ENCODE assay signal across 39 cellular contexts in the genomic region with DNA sequence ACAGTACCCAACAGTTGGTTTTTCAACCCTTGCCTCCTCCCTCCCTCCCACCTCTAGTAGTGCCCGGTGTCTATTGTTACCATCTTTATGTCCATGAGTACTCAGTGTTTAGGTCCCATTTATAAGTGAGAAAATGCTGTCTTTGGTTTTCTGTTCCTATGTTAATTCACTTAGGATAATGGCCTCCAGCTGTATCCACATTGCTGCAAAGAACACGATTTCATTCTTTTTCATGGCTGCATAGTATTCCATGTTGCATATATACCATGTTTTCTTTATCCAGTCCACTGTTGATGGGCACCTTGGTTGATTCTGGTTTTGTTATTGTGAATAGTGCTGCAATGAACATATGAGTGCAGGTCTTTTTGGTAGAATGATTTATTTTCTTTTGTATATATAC.
"Had no signal": no experiment of that assay in that cellular context is flagged by ENCODE, and none has a peak within 500 bp of the region (broad histone marks: within the 10 kb centered on the region; RNA-seq: fewer than 3 reads in every experiment).

No MANE protein-coding gene starts in this region.

- H3K4me3 Mint-ChIP-seq: activated naive CD4-positive, alpha-beta T cell treated with anti-CD3 and anti-CD28 coated beads for 36 hours; activated naive CD4-positive, alpha-beta T cell treated with anti-CD3 and anti-CD28 coated beads, Interleukin-2, amount 10 ng/mL, durations not matched to agents 7 days and 5 days; activated naive CD4-positive, alpha-beta T cell treated with anti-CD3 and anti-CD28 coated beads, Interleukin-2, amount 50 U/mL, for 24 hours; activated naive CD8-positive, alpha-beta T cell; activated naive CD8-positive, alpha-beta T cell treated with anti-CD3 and anti-CD28 coated beads for 36 hours; activated naive CD8-positive, alpha-beta T cell treated with anti-CD3 and anti-CD28 coated beads, Interleukin-2, amount 10 ng/mL, durations not matched to agents 7 days and 5 days; activated naive CD8-positive, alpha-beta T cell treated with anti-CD3 and anti-CD28 coated beads, Interleukin-2, amount 50 U/mL, for 24 hours; activated T-cell treated with anti-CD3 and anti-CD28 coated beads, Interleukin-2, amount 50 U/mL, for 24 hours; activated T-cell treated with anti-CD3 and anti-CD28 coated beads, Interleukin-2, amount 50 U/mL, for 4 hours; activated T-cell treated with anti-CD3 and anti-CD28 coated beads, Interleukin-2, amount 50 U/mL, for 72 hours; activated T-helper 1 cell treated with anti-CD3 and anti-CD28 coated beads, Interleukin-12 subunit alpha, Interleukin-12 subunit beta, Interleukin-2, Interleukin-4 antibody, amounts not matched to agents 30 ng/mL and 10 ng/mL and 1 ng/mL, durations not matched to agents 14 hours and 24 hours and 36 hours; activated T-helper 17 cell treated with anti-CD3 and anti-CD28 coated beads, Interleukin-2, amount 50 U/mL, for 72 hours; brain; central memory CD8-positive, alpha-beta T cell had no signal

- H3K4me1 ChIP-seq: adrenal gland, ascending aorta, body of pancreas, breast epithelium had no signal

- H3K9me3 ChIP-seq: adrenal gland, ascending aorta, body of pancreas had no signal

- H3K4me3 ChIP-seq: adrenal gland, ascending aorta, body of pancreas, breast epithelium, cardiac muscle cell had no signal

- H3K36me3 ChIP-seq: adrenal gland, ascending aorta, brain microvascular endothelial cell, breast epithelium, cardiac muscle cell had no signal

- H3K27ac ChIP-seq: adrenal gland, ascending aorta, body of pancreas, brain microvascular endothelial cell, breast epithelium, cardiac muscle cell had no signal

- DNase-seq: activated effector memory CD4-positive, alpha-beta T cell treated with Interleukin-2 at 50 U/mL for 16 hours; activated gamma-delta T cell; activated gamma-delta T cell treated with Interleukin-2 at 50 U/mL for 16 hours; activated naive CD4-positive, alpha-beta T cell; activated naive CD4-positive, alpha-beta T cell treated with anti-CD3 and anti-CD28 coated beads for 36 hours; activated naive CD4-positive, alpha-beta T cell treated with anti-CD3 and anti-CD28 coated beads, Interleukin-2, amount 10 ng/mL, durations not matched to agents 7 days and 5 days; activated naive CD4-positive, alpha-beta T cell treated with anti-CD3 and anti-CD28 coated beads, Interleukin-2, amount 50 U/mL, for 16 hours; activated naive CD4-positive, alpha-beta T cell treated with Interleukin-2 at 50 U/mL for 16 hours; activated naive CD8-positive, alpha-beta T cell treated with anti-CD3 and anti-CD28 coated beads for 36 hours; activated naive CD8-positive, alpha-beta T cell treated with anti-CD3 and anti-CD28 coated beads, Interleukin-2, amount 10 ng/mL, durations not matched to agents 7 days and 5 days; activated naive CD8-positive, alpha-beta T cell treated with anti-CD3 and anti-CD28 coated beads, Interleukin-2, amount 50 U/mL, for 24 hours; activated T-cell treated with anti-CD3 and anti-CD28 coated beads, Interleukin-2, amount 50 U/mL, for 1 hour; activated T-cell treated with anti-CD3 and anti-CD28 coated beads, Interleukin-2, amount 50 U/mL, for 24 hours; activated T-cell treated with anti-CD3 and anti-CD28 coated beads, Interleukin-2, amount 50 U/mL, for 4 hours; activated T-cell treated with anti-CD3 and anti-CD28 coated beads, Interleukin-2, amount 50 U/mL, for 48 hours; activated T-cell treated with anti-CD3 and anti-CD28 coated beads, Interleukin-2, amount 50 U/mL, for 72 hours; adrenal gland; amniotic stem cell; amygdala; anterior cingulate cortex; aorta; body of pancreas; brain microvascular endothelial cell; caudate nucleus; central memory CD4-positive, alpha-beta T cell; cerebellar nuclear complex had no signal

- ATAC-seq: activated naive CD4-positive, alpha-beta T cell treated with anti-CD3 and anti-CD28 coated beads, Interleukin-2, amount 50 U/mL, for 72 hours; activated naive CD8-positive, alpha-beta T cell treated with anti-CD3 and anti-CD28 coated beads, Interleukin-2, amount 50 U/mL, for 24 hours; activated T-cell treated with anti-CD3 and anti-CD28 coated beads, Interleukin-2, amount 50 U/mL, for 4 hours; activated T-cell treated with anti-CD3 and anti-CD28 coated beads, Interleukin-2, amount 50 U/mL, for 72 hours; activated T-helper 17 cell treated with anti-CD3 and anti-CD28 coated beads, Interleukin-2, amount 50 U/mL, for 72 hours; body of pancreas had no signal

- H3K27ac Mint-ChIP-seq: activated naive CD4-positive, alpha-beta T cell treated with anti-CD3 and anti-CD28 coated beads for 36 hours; activated naive CD4-positive, alpha-beta T cell treated with anti-CD3 and anti-CD28 coated beads, Interleukin-2, amount 10 ng/mL, durations not matched to agents 7 days and 5 days; activated naive CD4-positive, alpha-beta T cell treated with anti-CD3 and anti-CD28 coated beads, Interleukin-2, amount 50 U/mL, for 24 hours; activated naive CD4-positive, alpha-beta T cell treated with anti-CD3 and anti-CD28 coated beads, Interleukin-2, amount 50 U/mL, for 72 hours; activated naive CD8-positive, alpha-beta T cell; activated naive CD8-positive, alpha-beta T cell treated with anti-CD3 and anti-CD28 coated beads for 36 hours; activated naive CD8-positive, alpha-beta T cell treated with anti-CD3 and anti-CD28 coated beads, Interleukin-2, amount 10 ng/mL, durations not matched to agents 7 days and 5 days; activated naive CD8-positive, alpha-beta T cell treated with anti-CD3 and anti-CD28 coated beads, Interleukin-2, amount 50 U/mL, for 24 hours; activated T-cell treated with anti-CD3 and anti-CD28 coated beads, Interleukin-2, amount 50 U/mL, for 24 hours; activated T-cell treated with anti-CD3 and anti-CD28 coated beads, Interleukin-2, amount 50 U/mL, for 72 hours; activated T-helper 1 cell treated with anti-CD3 and anti-CD28 coated beads, Interleukin-12 subunit alpha, Interleukin-12 subunit beta, Interleukin-2, Interleukin-4 antibody, amounts not matched to agents 30 ng/mL and 10 ng/mL and 1 ng/mL, durations not matched to agents 14 hours and 24 hours and 36 hours; activated T-helper 17 cell treated with anti-CD3 and anti-CD28 coated beads, Interleukin-2, amount 50 U/mL, for 72 hours; activated T-helper 2 cell treated with anti-CD3 and anti-CD28 coated beads, Interferon-gamma antibody, Interleukin-2, Interleukin-4, amounts not matched to agents 10 μg/mL and 5 μg/mL and 100 μg/mL, durations not matched to agents 14 hours and 24 hours and 36 hours; brain had no signal

- H3K36me3 Mint-ChIP-seq: activated naive CD4-positive, alpha-beta T cell treated with anti-CD3 and anti-CD28 coated beads, Interleukin-2, amount 10 ng/mL, durations not matched to agents 7 days and 5 days; activated naive CD4-positive, alpha-beta T cell treated with anti-CD3 and anti-CD28 coated beads, Interleukin-2, amount 50 U/mL, for 72 hours; activated naive CD8-positive, alpha-beta T cell; activated naive CD8-positive, alpha-beta T cell treated with anti-CD3 and anti-CD28 coated beads, Interleukin-2, amount 10 ng/mL, durations not matched to agents 7 days and 5 days; brain had no signal

- H3K4me1 Mint-ChIP-seq: activated naive CD4-positive, alpha-beta T cell treated with anti-CD3 and anti-CD28 coated beads, Interleukin-2, amount 10 ng/mL, durations not matched to agents 7 days and 5 days; activated naive CD4-positive, alpha-beta T cell treated with anti-CD3 and anti-CD28 coated beads, Interleukin-2, amount 50 U/mL, for 24 hours; activated naive CD8-positive, alpha-beta T cell treated with anti-CD3 and anti-CD28 coated beads for 36 hours; activated naive CD8-positive, alpha-beta T cell treated with anti-CD3 and anti-CD28 coated beads, Interleukin-2, amount 10 ng/mL, durations not matched to agents 7 days and 5 days; activated naive CD8-positive, alpha-beta T cell treated with anti-CD3 and anti-CD28 coated beads, Interleukin-2, amount 50 U/mL, for 24 hours; activated T-helper 17 cell treated with anti-CD3 and anti-CD28 coated beads, Interleukin-2, amount 50 U/mL, for 72 hours; brain; central memory CD8-positive, alpha-beta T cell had no signal

- H3K27me3 Mint-ChIP-seq: activated naive CD4-positive, alpha-beta T cell treated with anti-CD3 and anti-CD28 coated beads, Interleukin-2, amount 10 ng/mL, durations not matched to agents 7 days and 5 days; activated naive CD4-positive, alpha-beta T cell treated with anti-CD3 and anti-CD28 coated beads, Interleukin-2, amount 50 U/mL, for 24 hours; activated naive CD8-positive, alpha-beta T cell treated with anti-CD3 and anti-CD28 coated beads, Interleukin-2, amount 10 ng/mL, durations not matched to agents 7 days and 5 days; activated T-cell treated with anti-CD3 and anti-CD28 coated beads, Interleukin-2, amount 50 U/mL, for 24 hours; central memory CD8-positive, alpha-beta T cell had no signal

- FAIRE-seq: astrocyte, bronchial epithelial cell had no signal

- H3K27me3 ChIP-seq: adrenal gland, ascending aorta, body of pancreas, brain microvascular endothelial cell, breast epithelium, cardiac muscle cell had no signal
